In genomic region chr20:35091808-35092523, GRCh38 we compare ENCODE assay signal across 1 cellular context.
TF ChIP-seq lines count a peak whose summit lies in the region.

No MANE protein-coding gene starts in this region.

TF ChIP-seq in HepG2, 621 proteins besides CTCF, POLR2A, EP300 and RAD21 (continued from another document and continues in another):
- TF ChIP-seq, protein P1, sequence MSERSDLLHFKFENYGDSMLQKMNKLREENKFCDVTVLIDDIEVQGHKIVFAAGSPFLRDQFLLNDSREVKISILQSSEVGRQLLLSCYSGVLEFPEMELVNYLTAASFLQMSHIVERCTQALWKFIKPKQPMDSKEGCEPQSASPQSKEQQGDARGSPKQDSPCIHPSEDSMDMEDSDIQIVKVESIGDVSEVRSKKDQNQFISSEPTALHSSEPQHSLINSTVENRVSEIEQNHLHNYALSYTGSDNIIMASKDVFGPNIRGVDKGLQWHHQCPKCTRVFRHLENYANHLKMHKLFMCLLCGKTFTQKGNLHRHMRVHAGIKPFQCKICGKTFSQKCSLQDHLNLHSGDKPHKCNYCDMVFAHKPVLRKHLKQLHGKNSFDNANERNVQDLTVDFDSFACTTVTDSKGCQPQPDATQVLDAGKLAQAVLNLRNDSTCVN (CRISPR knock-in tag; IDR thresholded peaks at IDR 0.05; ENCODE audit: borderline replicate concordance), result no peak; the same call in 1 of the 2 replicates
- TF ChIP-seq, protein P2, sequence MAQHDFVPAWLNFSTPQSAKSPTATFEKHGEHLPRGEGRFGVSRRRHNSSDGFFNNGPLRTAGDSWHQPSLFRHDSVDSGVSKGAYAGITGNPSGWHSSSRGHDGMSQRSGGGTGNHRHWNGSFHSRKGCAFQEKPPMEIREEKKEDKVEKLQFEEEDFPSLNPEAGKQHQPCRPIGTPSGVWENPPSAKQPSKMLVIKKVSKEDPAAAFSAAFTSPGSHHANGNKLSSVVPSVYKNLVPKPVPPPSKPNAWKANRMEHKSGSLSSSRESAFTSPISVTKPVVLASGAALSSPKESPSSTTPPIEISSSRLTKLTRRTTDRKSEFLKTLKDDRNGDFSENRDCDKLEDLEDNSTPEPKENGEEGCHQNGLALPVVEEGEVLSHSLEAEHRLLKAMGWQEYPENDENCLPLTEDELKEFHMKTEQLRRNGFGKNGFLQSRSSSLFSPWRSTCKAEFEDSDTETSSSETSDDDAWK (CRISPR knock-in tag; IDR thresholded peaks at IDR 0.05), result no peak
- no peak for TF ChIP-seq TRAFD1 (CRISPR knock-in tag; IDR thresholded peaks at IDR 0.05; ENCODE audit: borderline replicate concordance)
- TF ChIP-seq CHCHD3 (CRISPR knock-in tag; IDR thresholded peaks at IDR 0.05), result peak; percentile 18; the same call in 1 of the 2 replicates
- 0 out of 2 replicates have a peak, but pooled peaks have one; percentile 6 for TF ChIP-seq ATAD3A (CRISPR knock-in tag; IDR thresholded peaks at IDR 0.05)
- no peak for TF ChIP-seq GFI1 (CRISPR knock-in tag; IDR thresholded peaks at IDR 0.05; ENCODE audit: borderline replicate concordance)
- TF ChIP-seq KDM5A (IDR thresholded peaks at IDR 0.05; ENCODE audit: borderline replicate concordance, low read length), result 0 out of 2 replicates have a peak, but pooled peaks have one; percentile 26
- no peak for TF ChIP-seq PRPF4 (IDR thresholded peaks at IDR 0.05; ENCODE audit: low read depth, low read length, poor library complexity, severe bottlenecking)
- TF ChIP-seq ZNF770 (CRISPR knock-in tag; IDR thresholded peaks at IDR 0.05), result no peak
- peak; percentile 62 for TF ChIP-seq ZFP90 (CRISPR knock-in tag; IDR thresholded peaks at IDR 0.05; ENCODE audit: borderline replicate concordance)
- TF ChIP-seq KLF15 (CRISPR knock-in tag; IDR thresholded peaks at IDR 0.05; ENCODE audit: borderline replicate concordance), result no peak
- no peak for TF ChIP-seq ZNF383 (CRISPR knock-in tag; IDR thresholded peaks at IDR 0.05; ENCODE audit: borderline replicate concordance)
- TF ChIP-seq, protein P3, sequence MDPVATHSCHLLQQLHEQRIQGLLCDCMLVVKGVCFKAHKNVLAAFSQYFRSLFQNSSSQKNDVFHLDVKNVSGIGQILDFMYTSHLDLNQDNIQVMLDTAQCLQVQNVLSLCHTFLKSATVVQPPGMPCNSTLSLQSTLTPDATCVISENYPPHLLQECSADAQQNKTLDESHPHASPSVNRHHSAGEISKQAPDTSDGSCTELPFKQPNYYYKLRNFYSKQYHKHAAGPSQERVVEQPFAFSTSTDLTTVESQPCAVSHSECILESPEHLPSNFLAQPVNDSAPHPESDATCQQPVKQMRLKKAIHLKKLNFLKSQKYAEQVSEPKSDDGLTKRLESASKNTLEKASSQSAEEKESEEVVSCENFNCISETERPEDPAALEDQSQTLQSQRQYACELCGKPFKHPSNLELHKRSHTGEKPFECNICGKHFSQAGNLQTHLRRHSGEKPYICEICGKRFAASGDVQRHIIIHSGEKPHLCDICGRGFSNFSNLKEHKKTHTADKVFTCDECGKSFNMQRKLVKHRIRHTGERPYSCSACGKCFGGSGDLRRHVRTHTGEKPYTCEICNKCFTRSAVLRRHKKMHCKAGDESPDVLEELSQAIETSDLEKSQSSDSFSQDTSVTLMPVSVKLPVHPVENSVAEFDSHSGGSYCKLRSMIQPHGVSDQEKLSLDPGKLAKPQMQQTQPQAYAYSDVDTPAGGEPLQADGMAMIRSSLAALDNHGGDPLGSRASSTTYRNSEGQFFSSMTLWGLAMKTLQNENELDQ (CRISPR knock-in tag; IDR thresholded peaks at IDR 0.05; ENCODE audit: borderline replicate concordance), result 0 out of 2 replicates have a peak, but pooled peaks have one; percentile 23
- TF ChIP-seq DRAP1 (CRISPR knock-in tag; IDR thresholded peaks at IDR 0.05), result 0 out of 2 replicates have a peak, but pooled peaks have one; percentile 10
- TF ChIP-seq PRDM4 (CRISPR knock-in tag; IDR thresholded peaks at IDR 0.05; ENCODE audit: borderline replicate concordance), result peak; percentile 35; the same call in 1 of the 2 replicates
- no peak for TF ChIP-seq ATF4 (CRISPR knock-in tag; IDR thresholded peaks at IDR 0.05)
- TF ChIP-seq, protein P4, sequence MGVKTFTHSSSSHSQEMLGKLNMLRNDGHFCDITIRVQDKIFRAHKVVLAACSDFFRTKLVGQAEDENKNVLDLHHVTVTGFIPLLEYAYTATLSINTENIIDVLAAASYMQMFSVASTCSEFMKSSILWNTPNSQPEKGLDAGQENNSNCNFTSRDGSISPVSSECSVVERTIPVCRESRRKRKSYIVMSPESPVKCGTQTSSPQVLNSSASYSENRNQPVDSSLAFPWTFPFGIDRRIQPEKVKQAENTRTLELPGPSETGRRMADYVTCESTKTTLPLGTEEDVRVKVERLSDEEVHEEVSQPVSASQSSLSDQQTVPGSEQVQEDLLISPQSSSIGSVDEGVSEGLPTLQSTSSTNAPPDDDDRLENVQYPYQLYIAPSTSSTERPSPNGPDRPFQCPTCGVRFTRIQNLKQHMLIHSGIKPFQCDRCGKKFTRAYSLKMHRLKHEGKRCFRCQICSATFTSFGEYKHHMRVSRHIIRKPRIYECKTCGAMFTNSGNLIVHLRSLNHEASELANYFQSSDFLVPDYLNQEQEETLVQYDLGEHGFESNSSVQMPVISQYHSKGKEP (CRISPR knock-in tag; IDR thresholded peaks at IDR 0.05), result peak; percentile 10
- no peak for TF ChIP-seq ZNF205 (CRISPR knock-in tag; IDR thresholded peaks at IDR 0.05)
- TF ChIP-seq NONO (IDR thresholded peaks at IDR 0.05), result no peak
- TF ChIP-seq NONO (CRISPR knock-in tag; conservative IDR thresholded peaks at IDR 0.05), result no peak
- TF ChIP-seq ATF7-NPFF (CRISPR knock-in tag; IDR thresholded peaks at IDR 0.05; ENCODE audit: low read depth), result no peak
- no peak for TF ChIP-seq HOXA7 (CRISPR knock-in tag; IDR thresholded peaks at IDR 0.05)
- TF ChIP-seq ZFP41 (CRISPR knock-in tag; IDR thresholded peaks at IDR 0.05; ENCODE audit: borderline replicate concordance), result no peak
- no peak for TF ChIP-seq NR2C2 (CRISPR knock-in tag; IDR thresholded peaks at IDR 0.05; ENCODE audit: borderline replicate concordance)
- TF ChIP-seq ZNF83 (CRISPR knock-in tag; IDR thresholded peaks at IDR 0.05; ENCODE audit: borderline replicate concordance), result no peak; the same call in 1 of the 2 replicates
- no peak for TF ChIP-seq ATF7 (IDR thresholded peaks at IDR 0.05)
- no peak for TF ChIP-seq ATF7 (CRISPR knock-in tag; IDR thresholded peaks at IDR 0.05)
- TF ChIP-seq ZNF546 (CRISPR knock-in tag; conservative IDR thresholded peaks at IDR 0.05), result no peak; the same call in 1 of the 2 replicates
- no peak; the same call in 1 of the 2 replicates for TF ChIP-seq ARNT2 (CRISPR knock-in tag; IDR thresholded peaks at IDR 0.05; ENCODE audit: low read depth)
- TF ChIP-seq UBTF (CRISPR knock-in tag; IDR thresholded peaks at IDR 0.05), result no peak
- TF ChIP-seq RARA (CRISPR knock-in tag; IDR thresholded peaks at IDR 0.05), result no peak; the same call in 1 of the 2 replicates
- TF ChIP-seq ZBTB3 (CRISPR knock-in tag; IDR thresholded peaks at IDR 0.05; ENCODE audit: borderline replicate concordance, low read depth), result no peak
- no peak for TF ChIP-seq TAF1 (CRISPR knock-in tag; IDR thresholded peaks at IDR 0.05)
- TF ChIP-seq ZFP37 (CRISPR knock-in tag; IDR thresholded peaks at IDR 0.05; ENCODE audit: borderline replicate concordance), result no peak
- no peak for TF ChIP-seq SOX13 (IDR thresholded peaks at IDR 0.05)
- peak in 1 of 2 experiments; percentile 5; a peak in 1 of 4 replicates for TF ChIP-seq SOX13 (CRISPR knock-in tag; conservative IDR thresholded peaks at IDR 0.05 in 1 of 2, IDR thresholded peaks at IDR 0.05 in 1 of 2)
- TF ChIP-seq, protein P5, sequence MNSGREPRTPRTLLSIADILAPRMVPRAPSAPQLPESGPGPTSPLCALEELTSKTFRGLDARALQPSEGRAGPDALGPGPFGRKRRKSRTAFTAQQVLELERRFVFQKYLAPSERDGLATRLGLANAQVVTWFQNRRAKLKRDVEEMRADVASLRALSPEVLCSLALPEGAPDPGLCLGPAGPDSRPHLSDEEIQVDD (CRISPR knock-in tag; IDR thresholded peaks at IDR 0.05; ENCODE audit: borderline replicate concordance), result no peak
- TF ChIP-seq EHMT2 (IDR thresholded peaks at IDR 0.05; ENCODE audit: borderline replicate concordance, low read depth, low read length), result no peak
- peak; percentile 5; the same call in 1 of the 2 replicates for TF ChIP-seq ZKSCAN5 (CRISPR knock-in tag; IDR thresholded peaks at IDR 0.05)
- 0 out of 2 replicates have a peak, but pooled peaks have one; percentile 10 for TF ChIP-seq ZSCAN12 (CRISPR knock-in tag; IDR thresholded peaks at IDR 0.05)
- no peak for TF ChIP-seq ZBTB38 (CRISPR knock-in tag; IDR thresholded peaks at IDR 0.05)
- peak; percentile 36 for TF ChIP-seq TMF1 (CRISPR knock-in tag; IDR thresholded peaks at IDR 0.05; ENCODE audit: low read depth)
- no peak for TF ChIP-seq ZBTB34 (CRISPR knock-in tag; IDR thresholded peaks at IDR 0.05)
- TF ChIP-seq TBL1XR1 (IDR thresholded peaks at IDR 0.05; ENCODE audit: borderline replicate concordance, low read length, partially characterized antibody), result no peak
